Comparison of ENCODE assay signal across 8 cellular contexts in genomic region chr2:30421551-30422436, GRCh38. TPM values are rescaled to one million over a fixed set of nuclear protein-coding genes. Genes with fewer than 3 reads are reported as not detected.
DNase-seq lines count a peak whose midpoint lies in the region; ATAC-seq and TF ChIP-seq lines count a peak whose summit lies in the region.

No MANE protein-coding gene starts in this region.

- DNase-seq in activated gamma-delta T cell treated with Interleukin-2 at 50 U/mL for 16 hours (peak; percentile 17), activated gamma-delta T cell (lab: John Stamatoyannopoulos, UW) (no peak), NCI-H2171 (lab: John Stamatoyannopoulos, UW) (peak; percentile 18), left ventricle myocardium inferior (no peak), tibial nerve (ENCODE audit: low spot score in 2 of 2) (no peak)
- peak; percentile 43 for DNase-seq in stimulated activated CD4-positive, alpha-beta T cell treated with anti-CD3 and anti-CD28 coated beads, Interleukin-4, amount 100 ng/mL, for 24 hours

- no peaks in the 10 kb centered on the region for H3K27me3 Mint-ChIP-seq in activated T-helper 17 cell treated with anti-CD3 and anti-CD28 coated beads, Interleukin-2, amount 50 U/mL, for 72 hours

- 19 to 27% methylated on average over 11 of the region's 11 CpGs for WGBS in tibial nerve, 2 donors

- peaks cover 41% of the 10 kb centered on the region for H3K4me1 ChIP-seq in left ventricle myocardium inferior
- peaks cover 0 to 21% (median 15%) of the 10 kb centered on the region in 4 donors for H3K4me1 ChIP-seq in tibial nerve

- H3K9me3 Mint-ChIP-seq in activated T-helper 17 cell treated with anti-CD3 and anti-CD28 coated beads, Interleukin-2, amount 50 U/mL, for 72 hours: no peaks in the 10 kb centered on the region

- H3K4me3 ChIP-seq in left ventricle myocardium inferior (peak overlapping the region; percentile 44), tibial nerve (no peak overlapping the region)

- H3K9me3 ChIP-seq in left ventricle myocardium inferior (replicated peaks): no peaks in the 10 kb centered on the region
- H3K9me3 ChIP-seq in tibial nerve: no peaks in the 10 kb centered on the region

- H3K27me3 ChIP-seq in left ventricle myocardium inferior (ENCODE audit: low read depth) (no peaks in the 10 kb centered on the region), tibial nerve (no peaks in the 10 kb centered on the region)

- H3K36me3 Mint-ChIP-seq in activated T-helper 17 cell treated with anti-CD3 and anti-CD28 coated beads, Interleukin-2, amount 50 U/mL, for 72 hours (ENCODE audit: low read depth): no peaks in the 10 kb centered on the region

- H3K36me3 ChIP-seq in left ventricle myocardium inferior: no peaks in the 10 kb centered on the region
- H3K36me3 ChIP-seq in tibial nerve: no peaks in the 10 kb centered on the region

- peak overlapping the region; percentile 94 for H3K27ac Mint-ChIP-seq in activated T-helper 17 cell treated with anti-CD3 and anti-CD28 coated beads, Interleukin-2, amount 50 U/mL, for 72 hours

- H3K27ac ChIP-seq in left ventricle myocardium inferior (replicated peaks) (peak overlapping the region; percentile 88), tibial nerve (peak overlapping the region in 2 of 4 donors; percentile 25 to 36)

- peak; percentile 68 for ATAC-seq in activated T-helper 17 cell treated with anti-CD3 and anti-CD28 coated beads, Interleukin-2, amount 50 U/mL, for 72 hours (replicated peaks)
- no peak for ATAC-seq in GM18873 (IDR thresholded peaks at IDR 0.05; ENCODE audit: low FRiP score, unreplicated experiment)

- TF ChIP-seq EP300 in tibial nerve (IDR thresholded peaks at IDR 0.05): no peak

- TF ChIP-seq CTCF in left ventricle myocardium inferior (IDR thresholded peaks at IDR 0.05; ENCODE audit: borderline replicate concordance): no peak
- TF ChIP-seq CTCF in tibial nerve (IDR thresholded peaks at IDR 0.05): no peak

- TF ChIP-seq POLR2A in tibial nerve (IDR thresholded peaks at IDR 0.05): no peak

- peaks cover 23% of the 10 kb centered on the region for H3K4me1 Mint-ChIP-seq in activated T-helper 17 cell treated with anti-CD3 and anti-CD28 coated beads, Interleukin-2, amount 50 U/mL, for 72 hours

- H3K4me3 Mint-ChIP-seq in activated T-helper 17 cell treated with anti-CD3 and anti-CD28 coated beads, Interleukin-2, amount 50 U/mL, for 72 hours: peak overlapping the region; percentile 72

- intact Hi-C loops in left ventricle myocardium inferior (cut with micrococcal nuclease): no loop called here

RNA-seq across cellular contexts. Expression of gene LCLAT1, which starts 25.3 kb away (rescaled TPM):
- 10 to 100 TPM; 14.5 to 18.0 TPM for total RNA-seq in activated T-helper 17 cell treated with anti-CD3 and anti-CD28 coated beads, Interleukin-2, amount 50 U/mL, for 72 hours
- 41.0 TPM for total RNA-seq in left ventricle myocardium inferior
- 10 to 100 TPM in 2 of 4 donors, 1 to 10 TPM in 2; 8.4 to 15.9 (median 11.8) TPM for total RNA-seq in tibial nerve

Comparison
In these comparisons a context has a peak if more than half of its experiments do, and no peak if none do; other contexts are left out.
1. DNase-seq: peak in activated gamma-delta T cell treated with Interleukin-2 at 50 U/mL for 16 hours (single experiment), NCI-H2171 (single experiment) and stimulated activated CD4-positive, alpha-beta T cell treated with anti-CD3 and anti-CD28 coated beads, Interleukin-4, amount 100 ng/mL, for 24 hours (single experiment); none in activated gamma-delta T cell (single experiment), left ventricle myocardium inferior (single experiment) and tibial nerve (0 of 2).